25 cellular contexts compared by ENCODE assay signal in the genomic region with DNA sequence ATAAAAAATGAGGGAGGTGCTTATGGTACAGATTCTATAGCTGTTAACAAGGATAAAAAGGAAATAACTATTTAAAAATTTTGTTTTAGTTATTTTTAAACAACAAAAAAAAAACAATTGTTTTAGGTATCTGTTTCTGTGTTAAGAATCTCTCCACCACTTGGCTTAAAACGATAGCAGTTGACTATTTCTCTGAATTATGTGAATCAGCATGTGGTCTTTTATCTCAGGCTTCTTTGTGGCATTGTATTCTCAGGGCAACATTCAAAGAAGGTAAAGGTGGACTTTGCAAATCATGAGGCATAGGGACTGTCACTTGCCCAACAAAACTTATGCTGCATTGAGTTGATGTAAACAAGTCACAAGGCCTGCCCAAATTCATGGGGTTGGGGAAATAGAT. TPM values are rescaled to one million over a fixed set of nuclear protein-coding genes. Genes with fewer than 3 reads are reported as not detected.
DNase-seq lines count a peak whose midpoint lies in the region; ATAC-seq, FAIRE-seq and TF ChIP-seq lines count a peak whose summit lies in the region.
"Had no signal": no experiment of that assay in that cellular context is flagged by ENCODE, and none has a peak within 500 bp of the region (broad histone marks: within the 10 kb centered on the region; RNA-seq: fewer than 3 reads in every experiment).

No MANE protein-coding gene starts in this region.

- peaks cover 0 to 9% (median 1%) of the 10 kb centered on the region in 11 donors for H3K9me3 Mint-ChIP-seq in naive thymus-derived CD4-positive, alpha-beta T cell
- H3K9me3 Mint-ChIP-seq: IgD-negative memory B cell had no signal

- peaks cover 13% of the 10 kb centered on the region for H3K9me3 ChIP-seq in HUES64 (ENCODE audit: insufficient read depth, low read depth, low read length)
- no peaks in the 10 kb centered on the region for H3K9me3 ChIP-seq in GM12878 (replicated peaks; ENCODE audit: control insufficient read depth, insufficient read depth, low read length)
- H3K9me3 ChIP-seq in naive thymus-derived CD4-positive, alpha-beta T cell (ENCODE audit: control insufficient read depth in 2 of 3, low read length in 3 of 3) = no peaks in the 10 kb centered on the region
- H3K9me3 ChIP-seq in aorta (ENCODE audit: control insufficient read depth, low read length) = no peaks in the 10 kb centered on the region
- H3K9me3 ChIP-seq in prostate gland = no peaks in the 10 kb centered on the region
- H3K9me3 ChIP-seq: esophagus squamous epithelium, spleen, uterus had no signal

- peaks cover 15 to 83% (median 69%) of the 10 kb centered on the region in 7 donors for H3K4me1 Mint-ChIP-seq in naive thymus-derived CD4-positive, alpha-beta T cell

- RAD21 ChIA-PET in GM12878 (lab: Charles Lee; ENCODE audit: unreplicated experiment) = no interaction called here

- peak overlapping the region in 6 of 9 donors; percentile 28 to 75 (median 52) for H3K27ac Mint-ChIP-seq in naive thymus-derived CD4-positive, alpha-beta T cell
- H3K27ac Mint-ChIP-seq: activated T-helper 1 cell treated with anti-CD3 and anti-CD28 coated beads, Interleukin-12 subunit alpha, Interleukin-12 subunit beta, Interleukin-2, Interleukin-4 antibody, amounts not matched to agents 30 ng/mL and 10 ng/mL and 1 ng/mL, durations not matched to agents 14 hours and 24 hours and 36 hours had no signal

- WGBS in HUES64 = 33% methylated on average over 1 of the region's 1 CpG
- WGBS in GM12878 (ENCODE audit: insufficient coverage, insufficient replicate concordance, low lambda C conversion rate, missing lambda C conversion rate) = 100% methylated on average over 1 of the region's 1 CpG
- WGBS in aorta, 2 donors = 83 to 84% methylated on average over 1 of the region's 1 CpG
- WGBS in prostate gland = 78% methylated on average over 1 of the region's 1 CpG

- intact Hi-C loops in GM12878 (cut with micrococcal nuclease; ENCODE audit: unreplicated experiment) = no loop called here
- intact Hi-C loops in naive thymus-derived CD4-positive, alpha-beta T cell (cut with micrococcal nuclease) = loop anchor here in 1 of 2 donors (10.0 kb wide), 1 partner anchor 57 kb away; a partner anchor contains a TSS
- intact Hi-C loops in aorta (cut with DNase I) = no loop called here
- intact Hi-C loops in prostate gland (cut with DNase I) = no loop called here

- in situ Hi-C loops in GM12878 (cut with MboI) = no loop called here

- H3K36me3 ChIP-seq in HUES64 (ENCODE audit: insufficient read depth, low read length) (0 out of 2 replicates have a peak, but pooled peaks cover 11% of the 10 kb centered on the region), GM12878 (ENCODE audit: control insufficient read depth in 2 of 2, insufficient read depth in 2 of 2, low read length in 1 of 2) (peaks cover 3 to 4% of the 10 kb centered on the region in 2 experiments; a peak in 2 of 4 replicates), aorta (ENCODE audit: control insufficient read depth in 1 of 2, insufficient read depth in 2 of 2, low read length in 1 of 2) (no peaks in the 10 kb centered on the region), prostate gland (no peaks in the 10 kb centered on the region)
- H3K36me3 ChIP-seq in naive thymus-derived CD4-positive, alpha-beta T cell (ENCODE audit: control insufficient read depth in 2 of 3, insufficient read depth in 3 of 3, low read length in 3 of 3) = peaks cover 0 to 6% (median 0%) of the 10 kb centered on the region in 3 experiments
- H3K36me3 ChIP-seq: cardiac muscle cell, uterus had no signal

- H3K4me3 Mint-ChIP-seq in naive thymus-derived CD4-positive, alpha-beta T cell = peak overlapping the region in 4 of 10 donors; percentile 3 to 62 (median 27)
- H3K4me3 Mint-ChIP-seq: activated T-helper 1 cell treated with anti-CD3 and anti-CD28 coated beads, Interleukin-12 subunit alpha, Interleukin-12 subunit beta, Interleukin-2, Interleukin-4 antibody, amounts not matched to agents 30 ng/mL and 10 ng/mL and 1 ng/mL, durations not matched to agents 14 hours and 24 hours and 36 hours; IgD-negative memory B cell had no signal

- H3K4me3 ChIP-seq in HUES64 (ENCODE audit: low read length) = no peak overlapping the region
- H3K4me3 ChIP-seq in GM12878 = no peak overlapping the region
- no peak overlapping the region for H3K4me3 ChIP-seq in naive thymus-derived CD4-positive, alpha-beta T cell (ENCODE audit: low read length)
- H3K4me3 ChIP-seq in aorta (ENCODE audit: low read length in 2 of 2) = no peak overlapping the region
- H3K4me3 ChIP-seq in prostate gland = no peak overlapping the region
- H3K4me3 ChIP-seq: BLaER1 treated with 17β-estradiol and CSF1 and Interleukin-3, amounts not matched to agents 10 nM and 100 nM; cardiac muscle cell; esophagus squamous epithelium; spleen; uterus had no signal

- SMC1A ChIA-PET in GM12878 (lab: Charles Lee; ENCODE audit: uncharacterized antibody, unreplicated experiment) = interaction anchor here (1.1 kb wide), 1 partner anchor 12 kb away, joined by 6 read pairs; no protein-coding TSS in a partner anchor

- TF ChIP-seq EP300 in GM12878 (IDR thresholded peaks at IDR 0.05; ENCODE audit: borderline replicate concordance in 1 of 2, control insufficient read depth in 1 of 2, low read depth in 2 of 2, low read length in 2 of 2) = no peak

- CTCF ChIA-PET in GM12878 (lab: Yijun Ruan, JAX) = interaction anchor here (0.6 to 1.5 kb wide), 2 partner anchors 12 to 25 kb away, joined by 3 read pairs; no protein-coding TSS in a partner anchor
- CTCF ChIA-PET in naive thymus-derived CD4-positive, alpha-beta T cell (lab: Charles Lee) = no interaction called here

- ATAC-seq in activated CD4-positive, CD25-positive, alpha-beta regulatory T cell treated with anti-CD3 and anti-CD28 coated beads, Interleukin-2, amount 50 U/mL, for 24 hours = peak; percentile 65 to 66
- ATAC-seq in GM12878 = no peak
- ATAC-seq in naive thymus-derived CD4-positive, alpha-beta T cell = peak; percentile 29
- ATAC-seq in aorta (ENCODE audit: low FRiP score) = no peak
- ATAC-seq: left colon had no signal

- peaks cover 62% of the 10 kb centered on the region for H3K79me2 ChIP-seq in GM12878 (ENCODE audit: control insufficient read depth, insufficient read depth, low read length)

- no peaks in the 10 kb centered on the region; the same call in 1 of the 2 replicates for H4K20me1 ChIP-seq in GM12878 (ENCODE audit: control insufficient read depth, insufficient read depth)

- no peak for DNase-seq in activated CD4-positive, CD25-positive, alpha-beta regulatory T cell treated with anti-CD3 and anti-CD28 coated beads, Interleukin-2, amount 50 U/mL, for 72 hours
- no peak for DNase-seq in GM12878 (ENCODE audit: low read depth, low spot score)
- DNase-seq in naive thymus-derived CD4-positive, alpha-beta T cell = no peak
- DNase-seq in aorta = no peak
- DNase-seq in prostate gland (ENCODE audit: low spot score) = no peak
- no peak for DNase-seq in middle frontal gyrus (ENCODE audit: extremely low spot score, low spot score)
- DNase-seq: activated CD4-positive, alpha-beta T cell treated with anti-CD3 and anti-CD28 coated beads, Interleukin-2, amount 50 U/mL, for 48 hours; amniotic stem cell; DMS 273 treated with DMSO at 0.1 percent for 48 hours; esophagus squamous epithelium; GF-D8; H7; left colon; MM.1S; NCI-H187 treated with DMSO at 0.1 percent for 48 hours; NCI-H226; NK-92 treated with Interleukin-12 subunit alpha and Interleukin-12 subunit beta, amount 100 ng/mL, for 24 hours; spleen; uterus had no signal

- H3K27me3 ChIP-seq in HUES64 (ENCODE audit: insufficient read depth, low read length) = no peaks in the 10 kb centered on the region
- no peaks in the 10 kb centered on the region for H3K27me3 ChIP-seq in GM12878 (replicated peaks in 1 of 2; ENCODE audit: control insufficient read depth in 2 of 2, insufficient read depth in 2 of 2, low read length in 1 of 2)
- H3K27me3 ChIP-seq in naive thymus-derived CD4-positive, alpha-beta T cell (ENCODE audit: control insufficient read depth in 2 of 2, insufficient read depth in 2 of 2, low read length in 2 of 2) = no peaks in the 10 kb centered on the region
- no peaks in the 10 kb centered on the region for H3K27me3 ChIP-seq in aorta (ENCODE audit: control insufficient read depth in 1 of 2, insufficient read depth in 2 of 2, low read length in 1 of 2)
- no peaks in the 10 kb centered on the region for H3K27me3 ChIP-seq in prostate gland (replicated peaks; ENCODE audit: insufficient read depth)
- H3K27me3 ChIP-seq: BLaER1 treated with 17β-estradiol and CSF1 and Interleukin-3, amounts not matched to agents 10 nM and 100 nM; cardiac muscle cell; esophagus squamous epithelium; spleen; uterus had no signal

- no peaks in the 10 kb centered on the region for H3K27me3 Mint-ChIP-seq in naive thymus-derived CD4-positive, alpha-beta T cell
- H3K27me3 Mint-ChIP-seq: IgD-negative memory B cell had no signal

- TF ChIP-seq POLR2A in GM12878 (IDR thresholded peaks at IDR 0.05; ENCODE audit: low read depth, low read length) = no peak
- no peak for TF ChIP-seq POLR2A in prostate gland (IDR thresholded peaks at IDR 0.05)

- H3K4me1 ChIP-seq in HUES64 (ENCODE audit: insufficient read depth, low read length) (peaks cover 26% of the 10 kb centered on the region), GM12878 (ENCODE audit: control insufficient read depth, insufficient read depth, low read length) (no peaks in the 10 kb centered on the region), aorta (ENCODE audit: control insufficient read depth in 1 of 2, insufficient read depth in 2 of 2, low read length in 2 of 2) (peaks cover 1 to 2% of the 10 kb centered on the region in 2 donors), prostate gland (replicated peaks) (peaks cover 3% of the 10 kb centered on the region)
- H3K4me1 ChIP-seq in naive thymus-derived CD4-positive, alpha-beta T cell (ENCODE audit: control insufficient read depth in 2 of 2, insufficient read depth in 2 of 2, low read length in 2 of 2) = peaks cover 10 to 14% of the 10 kb centered on the region in 2 donors

- FAIRE-seq in GM12878 (lab: Jason Lieb, UNC) = peak; percentile 44

- no TSS peak for BruUV-seq in GM12878 (replicated peaks; lab: Mats Ljungman, UMichigan)

- POLR2A ChIA-PET in GM12878 (lab: Charles Lee) = no interaction called here
- POLR2A ChIA-PET in naive thymus-derived CD4-positive, alpha-beta T cell (lab: Charles Lee) = interaction anchor here (0.6 kb wide), 1 partner anchor 56 kb away, joined by 3 read pairs; no protein-coding TSS in a partner anchor

- no peak for TF ChIP-seq RAD21 in GM12878 (IDR thresholded peaks at IDR 0.05; ENCODE audit: insufficient read depth, low read depth, low read length)

- no peak overlapping the region for H3K4me2 ChIP-seq in GM12878 (ENCODE audit: control insufficient read depth, insufficient read depth)
- H3K4me2 ChIP-seq: BLaER1 treated with 17β-estradiol and CSF1 and Interleukin-3, amounts not matched to agents 10 nM and 100 nM had no signal

- no peak overlapping the region for H2AFZ ChIP-seq in GM12878 (ENCODE audit: control insufficient read depth, low read depth, low read length)

- H3K27ac ChIP-seq in HUES64 (ENCODE audit: low read depth, low read length) = peak overlapping the region; percentile 37; the same call in 1 of the 2 replicates
- H3K27ac ChIP-seq in GM12878 (ENCODE audit: control insufficient read depth, insufficient read depth) = no peak overlapping the region
- no peak overlapping the region for H3K27ac ChIP-seq in naive thymus-derived CD4-positive, alpha-beta T cell (ENCODE audit: low read depth, low read length)
- no peak overlapping the region for H3K27ac ChIP-seq in aorta (ENCODE audit: low read depth in 1 of 2, low read length in 2 of 2)
- no peak overlapping the region for H3K27ac ChIP-seq in prostate gland
- H3K27ac ChIP-seq: cardiac muscle cell, esophagus squamous epithelium, uterus had no signal

- TF ChIP-seq CTCF in GM12878 (IDR thresholded peaks at IDR 0.05 in 2 of 3, conservative IDR thresholded peaks at IDR 0.05 in 1 of 3; ENCODE audit: control insufficient read depth in 2 of 3, extremely low read depth in 1 of 3, insufficient read depth in 1 of 3, low read depth in 3 of 3, low read length in 3 of 3) = no peak
- TF ChIP-seq CTCF in prostate gland (IDR thresholded peaks at IDR 0.05) = no peak

- peaks cover 6 to 46% (median 16%) of the 10 kb centered on the region in 5 donors for H3K36me3 Mint-ChIP-seq in naive thymus-derived CD4-positive, alpha-beta T cell

- H3K9ac ChIP-seq in HUES64 (ENCODE audit: low read depth, low read length) = no peak overlapping the region
- no peak overlapping the region for H3K9ac ChIP-seq in GM12878 (ENCODE audit: control insufficient read depth, insufficient read depth, low read length)
- H3K9ac ChIP-seq: BLaER1 treated with 17β-estradiol and CSF1 and Interleukin-3, amounts not matched to agents 10 nM and 100 nM had no signal

RNA-seq across cellular contexts. Expression of a gene that starts 55.2 kb away (rescaled TPM):
- 15.9 TPM for polyA plus RNA-seq in HUES64 (2013, experiment 1 of 2)
- 19.4 TPM for polyA plus RNA-seq in HUES64 (2013, experiment 2 of 2)
- total RNA-seq in GM12878 (2013; cell fraction: nucleolus; rRNA removed) = 282 and 300 TPM in 2 replicates
- total RNA-seq in GM12878 (2014; rRNA removed) (48.8 and 56.3 TPM in 2 replicates), GM12878 (2014; rRNA removed; fragmentation: Illumina TruSeq; extraction: Trizol) (91.1 and 94.6 TPM in 2 replicates), GM12878 (2021) (55.3 and 65.1 TPM in 2 replicates), aorta (10 to 100 TPM; 64.0 to 78.6 TPM), prostate gland (10 to 100 TPM; 68.8 to 73.6 TPM)
- 16.8 TPM for polyA plus RNA-seq in GM12878 (2011; ENCODE audit: low read depth)
- polyA plus RNA-seq in GM12878 (2011; rRNA removed) (50.0 and 71.4 TPM in 2 replicates), GM12878 (2014; fragmentation: Illumina TruSeq; extraction: Trizol) (61.7 and 84.5 TPM in 2 replicates), GM12878 (2014; fragmentation: Nextera tagmentation; extraction: Ambion mirVana) (10 to 100 TPM in 1 of 2 experiments, 1 to 10 TPM in 1; 9.5 to 11.5 TPM), GM12878 (2014; rRNA removed) (47.5 and 51.0 TPM in 2 replicates), GM12878 (2016; fragmentation: Nextera tagmentation; extraction: Ambion mirVana) (10 to 100 TPM; 20.7 to 35.3 TPM), aorta (10 to 100 TPM; 15.2 to 17.2 TPM)
- polyA plus RNA-seq in GM12878 (2011; cell fraction: cytosol; rRNA removed) = 17.7 and 18.8 TPM in 2 replicates
- 27.4 and 30.7 TPM in 2 replicates for polyA plus RNA-seq in GM12878 (2011; cell fraction: nucleus; rRNA removed)
- polyA plus RNA-seq in GM12878 (2012) = 32.8 and 35.2 TPM in 2 replicates
- 80.4 and 113 TPM in 2 replicates for polyA minus RNA-seq in GM12878 (2011; rRNA and poly(A)+ RNA removed)
- 45.2 and 50.1 TPM in 2 replicates for polyA minus RNA-seq in GM12878 (2011; cell fraction: cytosol; rRNA and poly(A)+ RNA removed)
- 111 and 133 TPM in 2 replicates for polyA minus RNA-seq in GM12878 (2011; cell fraction: nucleus; rRNA and poly(A)+ RNA removed)
- 100 to 1,000 TPM in 4 of 5 experiments, 10 to 100 TPM in 1; 55.0 to 125 (median 113) TPM for total RNA-seq in naive thymus-derived CD4-positive, alpha-beta T cell
- polyA plus RNA-seq in naive thymus-derived CD4-positive, alpha-beta T cell = 10 to 100 TPM; 45.1 to 60.5 TPM

Comparison
In these comparisons a context has a peak if more than half of its experiments do, and no peak if none do; other contexts are left out.
1. ATAC-seq: peak in activated CD4-positive, CD25-positive, alpha-beta regulatory T cell treated with anti-CD3 and anti-CD28 coated beads, Interleukin-2, amount 50 U/mL, for 24 hours (2 of 2) and naive thymus-derived CD4-positive, alpha-beta T cell (single experiment); none in GM12878 (single experiment) and aorta (single experiment).